15 cellular contexts compared by ENCODE assay signal in genomic region chr4:81891005-81891795, GRCh38.
DNase-seq lines count a peak whose midpoint lies in the region; ATAC-seq and TF ChIP-seq lines count a peak whose summit lies in the region.
"Had no signal": no experiment of that assay in that cellular context is flagged by ENCODE, and none has a peak within 500 bp of the region (broad histone marks: within the 10 kb centered on the region; RNA-seq: fewer than 3 reads in every experiment).

No MANE protein-coding gene starts in this region.

- H3K27me3 Mint-ChIP-seq in neural progenitor cell (ENCODE audit: insufficient read depth, low read depth): no peaks in the 10 kb centered on the region

- H3K79me2 ChIP-seq in neural progenitor cell (ENCODE audit: low read depth): no peaks in the 10 kb centered on the region

- peaks cover 20% of the 10 kb centered on the region for H3K4me1 Mint-ChIP-seq in neural progenitor cell

- no peak overlapping the region for H2AFZ ChIP-seq in neural progenitor cell (replicated peaks)

- POLR2A ChIA-PET in A673 (lab: Charles Lee; ENCODE audit: low non-redundant PET): no interaction called here
- POLR2A ChIA-PET in HEK293 (lab: Yijun Ruan, JAX): no interaction called here

- H3K4me3 ChIP-seq in A673 (ENCODE audit: low read depth, low read length, poor library complexity, severe bottlenecking): no peak overlapping the region
- H3K4me3 ChIP-seq in HEK293 (ENCODE audit: low read depth, low read length): no peak overlapping the region
- peak overlapping the region; percentile 61 for H3K4me3 ChIP-seq in SK-N-MC
- H3K4me3 ChIP-seq in neural progenitor cell: no peak overlapping the region
- H3K4me3 ChIP-seq: BLaER1 treated with 17β-estradiol and CSF1 and Interleukin-3, amounts not matched to agents 10 nM and 100 nM had no signal

- H3K9me3 ChIP-seq in A673 (ENCODE audit: low read depth, low read length, poor library complexity, severe bottlenecking) (no peaks in the 10 kb centered on the region), HEK293 (ENCODE audit: control insufficient read depth, insufficient read depth, low read depth, low read length) (no peaks in the 10 kb centered on the region), SK-N-MC (ENCODE audit: low read depth, low read length) (peaks cover 2% of the 10 kb centered on the region; the same call in 1 of the 2 replicates), neural progenitor cell (ENCODE audit: low read depth) (peaks cover 2% of the 10 kb centered on the region)

- peak overlapping the region; percentile 20 for H3K4me2 ChIP-seq in neural progenitor cell
- H3K4me2 ChIP-seq: BLaER1 treated with 17β-estradiol and CSF1 and Interleukin-3, amounts not matched to agents 10 nM and 100 nM had no signal

- no TSS peak for BruUV-seq in A673 (replicated peaks; lab: Mats Ljungman, UMichigan)

- H3K36me3 ChIP-seq in A673 (ENCODE audit: insufficient read depth, low read length, poor library complexity, severe bottlenecking): no peaks in the 10 kb centered on the region
- H3K36me3 ChIP-seq in HEK293 (ENCODE audit: control insufficient read depth in 2 of 2, insufficient read depth in 1 of 2, low read length in 2 of 2): no peaks in the 10 kb centered on the region
- H3K36me3 ChIP-seq in SK-N-MC (ENCODE audit: insufficient read depth, low read length): no peaks in the 10 kb centered on the region
- no peaks in the 10 kb centered on the region for H3K36me3 ChIP-seq in neural progenitor cell
- H3K36me3 ChIP-seq: BLaER1 treated with 17β-estradiol and CSF1 and Interleukin-3, amounts not matched to agents 10 nM and 100 nM had no signal

- H3K4me1 ChIP-seq in A673 (ENCODE audit: insufficient read depth, low read length, poor library complexity, severe bottlenecking) (no peaks in the 10 kb centered on the region), HEK293 (ENCODE audit: control insufficient read depth, insufficient read depth, low read length) (no peaks in the 10 kb centered on the region), neural progenitor cell (peaks cover 32% of the 10 kb centered on the region)
- H3K4me1 ChIP-seq: BLaER1 treated with 17β-estradiol and CSF1 and Interleukin-3, amounts not matched to agents 10 nM and 100 nM had no signal

- H3F3A ChIP-seq in neural progenitor cell (ENCODE audit: low read depth): peaks cover 29% of the 10 kb centered on the region

- H3K9ac ChIP-seq in SK-N-MC (ENCODE audit: insufficient read length) (no peak overlapping the region), neural progenitor cell (no peak overlapping the region)
- H3K9ac ChIP-seq: BLaER1 treated with 17β-estradiol and CSF1 and Interleukin-3, amounts not matched to agents 10 nM and 100 nM had no signal

- H4K20me1 ChIP-seq in neural progenitor cell (ENCODE audit: low read depth): no peaks in the 10 kb centered on the region
- H4K20me1 ChIP-seq: BLaER1 treated with 17β-estradiol and CSF1 and Interleukin-3, amounts not matched to agents 10 nM and 100 nM had no signal

- no peak overlapping the region for H3K4me3 Mint-ChIP-seq in neural progenitor cell
- H3K4me3 Mint-ChIP-seq: CD4-positive, alpha-beta T cell; H9; HFFc6 had no signal

- no peaks in the 10 kb centered on the region for H3K36me3 Mint-ChIP-seq in neural progenitor cell

- CTCF ChIA-PET in A673 (lab: Charles Lee) (no interaction called here), HEK293 (lab: Yijun Ruan, JAX) (interaction anchor here (0.6 kb wide), 1 partner anchor 1286 kb away, joined by 4 read pairs; no protein-coding TSS in a partner anchor)

- intact Hi-C loops in A673 (cut with micrococcal nuclease; ENCODE audit: unreplicated experiment): no loop called here

- H3K9me3 Mint-ChIP-seq in neural progenitor cell: peaks cover 6% of the 10 kb centered on the region
- H3K9me3 Mint-ChIP-seq: CD4-positive, alpha-beta T cell; H9 had no signal

- H3K27ac Mint-ChIP-seq in neural progenitor cell: no peak overlapping the region
- H3K27ac Mint-ChIP-seq: CD4-positive, alpha-beta T cell; HFFc6 had no signal

- H3K27ac ChIP-seq in A673 (ENCODE audit: low read depth, low read length, poor library complexity, severe bottlenecking): no peak overlapping the region
- no peak overlapping the region for H3K27ac ChIP-seq in HEK293 (ENCODE audit: extremely low read depth, low read depth, low read length)
- peak overlapping the region; percentile 87 for H3K27ac ChIP-seq in SK-N-MC
- peak overlapping the region; percentile 73 for H3K27ac ChIP-seq in neural progenitor cell
- H3K27ac ChIP-seq: BLaER1 treated with 17β-estradiol and CSF1 and Interleukin-3, amounts not matched to agents 10 nM and 100 nM had no signal

- DNase-seq in A673 (ENCODE audit: low spot score) (peak; percentile 4), SK-N-MC (ENCODE audit: low read depth, low spot score) (no peak), neural progenitor cell (ENCODE audit: low spot score) (peak; percentile 62), SKM-1 (lab: John Stamatoyannopoulos, UW; ENCODE audit: unreplicated experiment) (no peak), NCI-H2171 (lab: John Stamatoyannopoulos, UW) (no peak)
- DNase-seq: 8988T; ACHN; CD4-positive, alpha-beta T cell; DMS79; GOT3; H9; HFFc6 had no signal

- H3K27me3 ChIP-seq in A673 (replicated peaks; ENCODE audit: insufficient read depth, low read depth, low read length, poor library complexity) (no peaks in the 10 kb centered on the region), neural progenitor cell (no peaks in the 10 kb centered on the region)
- H3K27me3 ChIP-seq: BLaER1 treated with 17β-estradiol and CSF1 and Interleukin-3, amounts not matched to agents 10 nM and 100 nM had no signal

- ATAC-seq in GM21786 (IDR thresholded peaks at IDR 0.05; ENCODE audit: unreplicated experiment): no peak

- TF ChIP-seq CTCF in A673 (conservative IDR thresholded peaks at IDR 0.05; ENCODE audit: low read depth, low read length) (no peak), HEK293 (tag by site-specific recombination; IDR thresholded peaks at IDR 0.05) (no peak), neural progenitor cell (IDR thresholded peaks at IDR 0.05) (no peak)

TF ChIP-seq in HEK293, 187 proteins besides CTCF, POLR2A, EP300 and RAD21:
- TF ChIP-seq GLIS2 (tag by site-specific recombination; IDR thresholded peaks at IDR 0.05) (no peak), GLIS1 (tag by site-specific recombination; IDR thresholded peaks at IDR 0.05) (0 out of 2 replicates have a peak, but pooled peaks have one; percentile 26), ZIC2 (tag by site-specific recombination; IDR thresholded peaks at IDR 0.05) (peak; percentile 96), ZNF792 (tag by site-specific recombination; IDR thresholded peaks at IDR 0.05) (no peak), MYNN (tag by site-specific recombination; IDR thresholded peaks at IDR 0.05; ENCODE audit: borderline replicate concordance) (no peak)
TF ChIP-seq in HEK293: peak in this region for 2.

Comparison
In these comparisons a context has a peak if more than half of its experiments do, and no peak if none do; other contexts are left out.
1. DNase-seq: peak in A673 (single experiment) and neural progenitor cell (single experiment); none in SK-N-MC (single experiment), SKM-1 (single experiment) and NCI-H2171 (single experiment).
2. H3K27ac ChIP-seq: peak in SK-N-MC (single experiment) and neural progenitor cell (single experiment); none in A673 (single experiment) and HEK293 (single experiment).